ENCODE assay signal across 1 cellular context in the genomic region with DNA sequence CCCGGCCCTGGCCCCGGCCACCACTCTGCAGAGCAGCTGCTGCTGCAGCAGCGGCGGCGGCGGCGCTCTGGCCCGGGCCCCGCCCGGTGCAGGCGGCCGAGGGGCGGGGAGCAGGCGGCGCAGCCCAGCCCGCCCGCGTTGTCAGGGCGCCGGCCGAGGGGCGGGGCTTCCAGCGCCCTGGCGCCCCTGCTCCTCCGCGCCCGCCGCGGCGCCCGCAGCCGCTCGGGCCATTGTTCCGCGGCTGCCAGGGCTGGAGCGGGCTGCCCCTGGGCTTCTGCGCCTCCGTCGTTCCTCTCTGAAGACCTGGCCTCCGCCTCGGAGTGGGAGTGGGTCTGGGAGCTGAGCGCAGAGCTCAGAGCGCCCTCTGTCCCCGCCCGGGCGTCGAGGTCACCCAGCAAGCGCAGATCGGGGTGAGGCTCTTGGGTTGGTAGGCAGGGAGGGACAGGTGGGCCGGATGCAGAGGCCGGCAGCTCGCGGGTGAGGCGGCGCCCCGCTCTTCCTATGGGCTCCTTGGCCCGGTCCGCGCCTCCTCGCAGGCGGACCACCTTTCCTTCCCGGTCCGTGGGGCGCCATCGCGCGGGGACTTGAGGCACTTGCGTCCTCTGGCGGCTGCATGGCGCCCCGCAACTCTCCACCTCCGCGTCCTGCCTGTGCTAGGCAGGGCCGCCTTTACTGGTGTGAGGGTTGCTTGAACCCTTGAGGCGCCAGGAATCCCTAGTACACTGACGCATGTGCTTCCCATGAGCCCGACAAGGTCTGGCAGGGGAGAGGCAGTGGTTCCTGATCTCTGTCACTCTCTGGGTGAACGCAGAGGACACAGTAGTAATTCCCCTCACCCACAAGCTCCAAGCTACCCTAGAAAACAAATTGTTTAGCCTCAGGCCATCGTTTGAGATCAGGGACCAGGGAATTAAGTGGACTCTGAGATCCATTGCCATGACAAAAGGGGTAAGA.
A peak's percentile ranks its signal among the peaks of the same experiment; 100 is the strongest.
TF ChIP-seq lines count a peak whose summit lies in the region.

A gene with protein sequence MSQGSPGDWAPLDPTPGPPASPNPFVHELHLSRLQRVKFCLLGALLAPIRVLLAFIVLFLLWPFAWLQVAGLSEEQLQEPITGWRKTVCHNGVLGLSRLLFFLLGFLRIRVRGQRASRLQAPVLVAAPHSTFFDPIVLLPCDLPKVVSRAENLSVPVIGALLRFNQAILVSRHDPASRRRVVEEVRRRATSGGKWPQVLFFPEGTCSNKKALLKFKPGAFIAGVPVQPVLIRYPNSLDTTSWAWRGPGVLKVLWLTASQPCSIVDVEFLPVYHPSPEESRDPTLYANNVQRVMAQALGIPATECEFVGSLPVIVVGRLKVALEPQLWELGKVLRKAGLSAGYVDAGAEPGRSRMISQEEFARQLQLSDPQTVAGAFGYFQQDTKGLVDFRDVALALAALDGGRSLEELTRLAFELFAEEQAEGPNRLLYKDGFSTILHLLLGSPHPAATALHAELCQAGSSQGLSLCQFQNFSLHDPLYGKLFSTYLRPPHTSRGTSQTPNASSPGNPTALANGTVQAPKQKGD (minus strand): TSS at position 69 of the 954 bp plus-strand sequence. CDS start 96 bp downstream, outside the sequence.

TF ChIP-seq in WTC11, 78 proteins besides CTCF, POLR2A, EP300 and RAD21 (continued from another document and continues in another):
- TF ChIP-seq, protein P1, sequence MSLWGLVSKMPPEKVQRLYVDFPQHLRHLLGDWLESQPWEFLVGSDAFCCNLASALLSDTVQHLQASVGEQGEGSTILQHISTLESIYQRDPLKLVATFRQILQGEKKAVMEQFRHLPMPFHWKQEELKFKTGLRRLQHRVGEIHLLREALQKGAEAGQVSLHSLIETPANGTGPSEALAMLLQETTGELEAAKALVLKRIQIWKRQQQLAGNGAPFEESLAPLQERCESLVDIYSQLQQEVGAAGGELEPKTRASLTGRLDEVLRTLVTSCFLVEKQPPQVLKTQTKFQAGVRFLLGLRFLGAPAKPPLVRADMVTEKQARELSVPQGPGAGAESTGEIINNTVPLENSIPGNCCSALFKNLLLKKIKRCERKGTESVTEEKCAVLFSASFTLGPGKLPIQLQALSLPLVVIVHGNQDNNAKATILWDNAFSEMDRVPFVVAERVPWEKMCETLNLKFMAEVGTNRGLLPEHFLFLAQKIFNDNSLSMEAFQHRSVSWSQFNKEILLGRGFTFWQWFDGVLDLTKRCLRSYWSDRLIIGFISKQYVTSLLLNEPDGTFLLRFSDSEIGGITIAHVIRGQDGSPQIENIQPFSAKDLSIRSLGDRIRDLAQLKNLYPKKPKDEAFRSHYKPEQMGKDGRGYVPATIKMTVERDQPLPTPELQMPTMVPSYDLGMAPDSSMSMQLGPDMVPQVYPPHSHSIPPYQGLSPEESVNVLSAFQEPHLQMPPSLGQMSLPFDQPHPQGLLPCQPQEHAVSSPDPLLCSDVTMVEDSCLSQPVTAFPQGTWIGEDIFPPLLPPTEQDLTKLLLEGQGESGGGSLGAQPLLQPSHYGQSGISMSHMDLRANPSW (CRISPR knock-in tag; conservative IDR thresholded peaks at IDR 0.05; ENCODE audit: low read depth) = no peak
- TF ChIP-seq ZNF219 (CRISPR knock-in tag; IDR thresholded peaks at IDR 0.05; ENCODE audit: borderline replicate concordance) (no peak), ZNF232 (CRISPR knock-in tag; IDR thresholded peaks at IDR 0.05) (no peak), ZBTB21 (CRISPR knock-in tag; IDR thresholded peaks at IDR 0.05; ENCODE audit: borderline replicate concordance) (no peak), SMAD4 (CRISPR knock-in tag; IDR thresholded peaks at IDR 0.05) (no peak), FOXK1 (CRISPR knock-in tag; IDR thresholded peaks at IDR 0.05) (peak; percentile 27), TP53 (CRISPR knock-in tag; IDR thresholded peaks at IDR 0.05) (no peak), TCF7 (CRISPR knock-in tag; IDR thresholded peaks at IDR 0.05; ENCODE audit: low read depth) (0 out of 2 replicates have a peak, but pooled peaks have one; percentile 48), EMX1 (CRISPR knock-in tag; IDR thresholded peaks at IDR 0.05) (0 out of 2 replicates have a peak, but pooled peaks have one; percentile 51), CBFB (CRISPR knock-in tag; IDR thresholded peaks at IDR 0.05; ENCODE audit: low read depth) (peak; percentile 48; the same call in 1 of the 2 replicates), ZNF121 (CRISPR knock-in tag; IDR thresholded peaks at IDR 0.05) (peak; percentile 50; the same call in 1 of the 2 replicates), JUN (CRISPR knock-in tag; IDR thresholded peaks at IDR 0.05) (no peak), NFE2L1 (CRISPR knock-in tag; IDR thresholded peaks at IDR 0.05) (peak; percentile 14; the same call in 1 of the 2 replicates), TEAD1 (CRISPR knock-in tag; IDR thresholded peaks at IDR 0.05) (no peak), ETV6 (CRISPR knock-in tag; IDR thresholded peaks at IDR 0.05) (peak; percentile 81), RELA (CRISPR knock-in tag; IDR thresholded peaks at IDR 0.05; ENCODE audit: borderline replicate concordance) (no peak), ZNF671 (CRISPR knock-in tag; IDR thresholded peaks at IDR 0.05) (no peak), HMGA2 (CRISPR knock-in tag; IDR thresholded peaks at IDR 0.05) (no peak)
- TF ChIP-seq, protein P2, sequence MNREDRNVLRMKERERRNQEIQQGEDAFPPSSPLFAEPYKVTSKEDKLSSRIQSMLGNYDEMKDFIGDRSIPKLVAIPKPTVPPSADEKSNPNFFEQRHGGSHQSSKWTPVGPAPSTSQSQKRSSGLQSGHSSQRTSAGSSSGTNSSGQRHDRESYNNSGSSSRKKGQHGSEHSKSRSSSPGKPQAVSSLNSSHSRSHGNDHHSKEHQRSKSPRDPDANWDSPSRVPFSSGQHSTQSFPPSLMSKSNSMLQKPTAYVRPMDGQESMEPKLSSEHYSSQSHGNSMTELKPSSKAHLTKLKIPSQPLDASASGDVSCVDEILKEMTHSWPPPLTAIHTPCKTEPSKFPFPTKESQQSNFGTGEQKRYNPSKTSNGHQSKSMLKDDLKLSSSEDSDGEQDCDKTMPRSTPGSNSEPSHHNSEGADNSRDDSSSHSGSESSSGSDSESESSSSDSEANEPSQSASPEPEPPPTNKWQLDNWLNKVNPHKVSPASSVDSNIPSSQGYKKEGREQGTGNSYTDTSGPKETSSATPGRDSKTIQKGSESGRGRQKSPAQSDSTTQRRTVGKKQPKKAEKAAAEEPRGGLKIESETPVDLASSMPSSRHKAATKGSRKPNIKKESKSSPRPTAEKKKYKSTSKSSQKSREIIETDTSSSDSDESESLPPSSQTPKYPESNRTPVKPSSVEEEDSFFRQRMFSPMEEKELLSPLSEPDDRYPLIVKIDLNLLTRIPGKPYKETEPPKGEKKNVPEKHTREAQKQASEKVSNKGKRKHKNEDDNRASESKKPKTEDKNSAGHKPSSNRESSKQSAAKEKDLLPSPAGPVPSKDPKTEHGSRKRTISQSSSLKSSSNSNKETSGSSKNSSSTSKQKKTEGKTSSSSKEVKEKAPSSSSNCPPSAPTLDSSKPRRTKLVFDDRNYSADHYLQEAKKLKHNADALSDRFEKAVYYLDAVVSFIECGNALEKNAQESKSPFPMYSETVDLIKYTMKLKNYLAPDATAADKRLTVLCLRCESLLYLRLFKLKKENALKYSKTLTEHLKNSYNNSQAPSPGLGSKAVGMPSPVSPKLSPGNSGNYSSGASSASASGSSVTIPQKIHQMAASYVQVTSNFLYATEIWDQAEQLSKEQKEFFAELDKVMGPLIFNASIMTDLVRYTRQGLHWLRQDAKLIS (CRISPR knock-in tag; IDR thresholded peaks at IDR 0.05; ENCODE audit: borderline replicate concordance) = no peak
- TF ChIP-seq, protein P3, sequence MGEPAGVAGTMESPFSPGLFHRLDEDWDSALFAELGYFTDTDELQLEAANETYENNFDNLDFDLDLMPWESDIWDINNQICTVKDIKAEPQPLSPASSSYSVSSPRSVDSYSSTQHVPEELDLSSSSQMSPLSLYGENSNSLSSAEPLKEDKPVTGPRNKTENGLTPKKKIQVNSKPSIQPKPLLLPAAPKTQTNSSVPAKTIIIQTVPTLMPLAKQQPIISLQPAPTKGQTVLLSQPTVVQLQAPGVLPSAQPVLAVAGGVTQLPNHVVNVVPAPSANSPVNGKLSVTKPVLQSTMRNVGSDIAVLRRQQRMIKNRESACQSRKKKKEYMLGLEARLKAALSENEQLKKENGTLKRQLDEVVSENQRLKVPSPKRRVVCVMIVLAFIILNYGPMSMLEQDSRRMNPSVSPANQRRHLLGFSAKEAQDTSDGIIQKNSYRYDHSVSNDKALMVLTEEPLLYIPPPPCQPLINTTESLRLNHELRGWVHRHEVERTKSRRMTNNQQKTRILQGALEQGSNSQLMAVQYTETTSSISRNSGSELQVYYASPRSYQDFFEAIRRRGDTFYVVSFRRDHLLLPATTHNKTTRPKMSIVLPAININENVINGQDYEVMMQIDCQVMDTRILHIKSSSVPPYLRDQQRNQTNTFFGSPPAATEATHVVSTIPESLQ (CRISPR knock-in tag; IDR thresholded peaks at IDR 0.05) = no peak
- TF ChIP-seq, protein P4, sequence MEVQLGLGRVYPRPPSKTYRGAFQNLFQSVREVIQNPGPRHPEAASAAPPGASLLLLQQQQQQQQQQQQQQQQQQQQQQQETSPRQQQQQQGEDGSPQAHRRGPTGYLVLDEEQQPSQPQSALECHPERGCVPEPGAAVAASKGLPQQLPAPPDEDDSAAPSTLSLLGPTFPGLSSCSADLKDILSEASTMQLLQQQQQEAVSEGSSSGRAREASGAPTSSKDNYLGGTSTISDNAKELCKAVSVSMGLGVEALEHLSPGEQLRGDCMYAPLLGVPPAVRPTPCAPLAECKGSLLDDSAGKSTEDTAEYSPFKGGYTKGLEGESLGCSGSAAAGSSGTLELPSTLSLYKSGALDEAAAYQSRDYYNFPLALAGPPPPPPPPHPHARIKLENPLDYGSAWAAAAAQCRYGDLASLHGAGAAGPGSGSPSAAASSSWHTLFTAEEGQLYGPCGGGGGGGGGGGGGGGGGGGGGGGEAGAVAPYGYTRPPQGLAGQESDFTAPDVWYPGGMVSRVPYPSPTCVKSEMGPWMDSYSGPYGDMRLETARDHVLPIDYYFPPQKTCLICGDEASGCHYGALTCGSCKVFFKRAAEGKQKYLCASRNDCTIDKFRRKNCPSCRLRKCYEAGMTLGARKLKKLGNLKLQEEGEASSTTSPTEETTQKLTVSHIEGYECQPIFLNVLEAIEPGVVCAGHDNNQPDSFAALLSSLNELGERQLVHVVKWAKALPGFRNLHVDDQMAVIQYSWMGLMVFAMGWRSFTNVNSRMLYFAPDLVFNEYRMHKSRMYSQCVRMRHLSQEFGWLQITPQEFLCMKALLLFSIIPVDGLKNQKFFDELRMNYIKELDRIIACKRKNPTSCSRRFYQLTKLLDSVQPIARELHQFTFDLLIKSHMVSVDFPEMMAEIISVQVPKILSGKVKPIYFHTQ (CRISPR knock-in tag; IDR thresholded peaks at IDR 0.05) = no peak
- TF ChIP-seq, protein P5, sequence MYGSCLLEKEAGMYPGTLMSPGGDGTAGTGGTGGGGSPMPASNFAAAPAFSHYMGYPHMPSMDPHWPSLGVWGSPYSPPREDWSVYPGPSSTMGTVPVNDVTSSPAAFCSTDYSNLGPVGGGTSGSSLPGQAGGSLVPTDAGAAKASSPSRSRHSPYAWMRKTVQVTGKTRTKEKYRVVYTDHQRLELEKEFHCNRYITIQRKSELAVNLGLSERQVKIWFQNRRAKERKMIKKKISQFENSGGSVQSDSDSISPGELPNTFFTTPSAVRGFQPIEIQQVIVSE (CRISPR knock-in tag; IDR thresholded peaks at IDR 0.05; ENCODE audit: borderline replicate concordance) = no peak
- TF ChIP-seq, protein P6, sequence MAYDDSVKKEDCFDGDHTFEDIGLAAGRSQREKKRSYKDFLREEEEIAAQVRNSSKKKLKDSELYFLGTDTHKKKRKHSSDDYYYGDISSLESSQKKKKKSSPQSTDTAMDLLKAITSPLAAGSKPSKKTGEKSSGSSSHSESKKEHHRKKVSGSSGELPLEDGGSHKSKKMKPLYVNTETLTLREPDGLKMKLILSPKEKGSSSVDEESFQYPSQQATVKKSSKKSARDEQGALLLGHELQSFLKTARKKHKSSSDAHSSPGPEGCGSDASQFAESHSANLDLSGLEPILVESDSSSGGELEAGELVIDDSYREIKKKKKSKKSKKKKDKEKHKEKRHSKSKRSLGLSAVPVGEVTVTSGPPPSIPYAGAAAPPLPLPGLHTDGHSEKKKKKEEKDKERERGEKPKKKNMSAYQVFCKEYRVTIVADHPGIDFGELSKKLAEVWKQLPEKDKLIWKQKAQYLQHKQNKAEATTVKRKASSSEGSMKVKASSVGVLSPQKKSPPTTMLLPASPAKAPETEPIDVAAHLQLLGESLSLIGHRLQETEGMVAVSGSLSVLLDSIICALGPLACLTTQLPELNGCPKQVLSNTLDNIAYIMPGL (CRISPR knock-in tag; IDR thresholded peaks at IDR 0.05) = peak; percentile 92; the same call in 1 of the 2 replicates
- TF ChIP-seq, protein P7, sequence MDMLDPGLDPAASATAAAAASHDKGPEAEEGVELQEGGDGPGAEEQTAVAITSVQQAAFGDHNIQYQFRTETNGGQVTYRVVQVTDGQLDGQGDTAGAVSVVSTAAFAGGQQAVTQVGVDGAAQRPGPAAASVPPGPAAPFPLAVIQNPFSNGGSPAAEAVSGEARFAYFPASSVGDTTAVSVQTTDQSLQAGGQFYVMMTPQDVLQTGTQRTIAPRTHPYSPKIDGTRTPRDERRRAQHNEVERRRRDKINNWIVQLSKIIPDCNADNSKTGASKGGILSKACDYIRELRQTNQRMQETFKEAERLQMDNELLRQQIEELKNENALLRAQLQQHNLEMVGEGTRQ (CRISPR knock-in tag; IDR thresholded peaks at IDR 0.05) = 0 out of 2 replicates have a peak, but pooled peaks have one; percentile 24
- TF ChIP-seq, protein P8, sequence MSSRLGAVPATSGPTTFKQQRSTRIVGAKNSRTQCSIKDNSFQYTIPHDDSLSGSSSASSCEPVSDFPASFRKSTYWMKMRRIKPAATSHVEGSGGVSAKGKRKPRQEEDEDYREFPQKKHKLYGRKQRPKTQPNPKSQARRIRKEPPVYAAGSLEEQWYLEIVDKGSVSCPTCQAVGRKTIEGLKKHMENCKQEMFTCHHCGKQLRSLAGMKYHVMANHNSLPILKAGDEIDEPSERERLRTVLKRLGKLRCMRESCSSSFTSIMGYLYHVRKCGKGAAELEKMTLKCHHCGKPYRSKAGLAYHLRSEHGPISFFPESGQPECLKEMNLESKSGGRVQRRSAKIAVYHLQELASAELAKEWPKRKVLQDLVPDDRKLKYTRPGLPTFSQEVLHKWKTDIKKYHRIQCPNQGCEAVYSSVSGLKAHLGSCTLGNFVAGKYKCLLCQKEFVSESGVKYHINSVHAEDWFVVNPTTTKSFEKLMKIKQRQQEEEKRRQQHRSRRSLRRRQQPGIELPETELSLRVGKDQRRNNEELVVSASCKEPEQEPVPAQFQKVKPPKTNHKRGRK (CRISPR knock-in tag; IDR thresholded peaks at IDR 0.05; ENCODE audit: borderline replicate concordance) = no peak
- TF ChIP-seq, protein P9, sequence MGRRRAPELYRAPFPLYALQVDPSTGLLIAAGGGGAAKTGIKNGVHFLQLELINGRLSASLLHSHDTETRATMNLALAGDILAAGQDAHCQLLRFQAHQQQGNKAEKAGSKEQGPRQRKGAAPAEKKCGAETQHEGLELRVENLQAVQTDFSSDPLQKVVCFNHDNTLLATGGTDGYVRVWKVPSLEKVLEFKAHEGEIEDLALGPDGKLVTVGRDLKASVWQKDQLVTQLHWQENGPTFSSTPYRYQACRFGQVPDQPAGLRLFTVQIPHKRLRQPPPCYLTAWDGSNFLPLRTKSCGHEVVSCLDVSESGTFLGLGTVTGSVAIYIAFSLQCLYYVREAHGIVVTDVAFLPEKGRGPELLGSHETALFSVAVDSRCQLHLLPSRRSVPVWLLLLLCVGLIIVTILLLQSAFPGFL (CRISPR knock-in tag; IDR thresholded peaks at IDR 0.05; ENCODE audit: borderline replicate concordance) = no peak
- TF ChIP-seq, protein P10, sequence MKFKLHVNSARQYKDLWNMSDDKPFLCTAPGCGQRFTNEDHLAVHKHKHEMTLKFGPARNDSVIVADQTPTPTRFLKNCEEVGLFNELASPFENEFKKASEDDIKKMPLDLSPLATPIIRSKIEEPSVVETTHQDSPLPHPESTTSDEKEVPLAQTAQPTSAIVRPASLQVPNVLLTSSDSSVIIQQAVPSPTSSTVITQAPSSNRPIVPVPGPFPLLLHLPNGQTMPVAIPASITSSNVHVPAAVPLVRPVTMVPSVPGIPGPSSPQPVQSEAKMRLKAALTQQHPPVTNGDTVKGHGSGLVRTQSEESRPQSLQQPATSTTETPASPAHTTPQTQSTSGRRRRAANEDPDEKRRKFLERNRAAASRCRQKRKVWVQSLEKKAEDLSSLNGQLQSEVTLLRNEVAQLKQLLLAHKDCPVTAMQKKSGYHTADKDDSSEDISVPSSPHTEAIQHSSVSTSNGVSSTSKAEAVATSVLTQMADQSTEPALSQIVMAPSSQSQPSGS (CRISPR knock-in tag; IDR thresholded peaks at IDR 0.05; ENCODE audit: borderline replicate concordance, low read depth) = no peak
